Comparison of ENCODE assay signal across 12 cellular contexts in genomic region chr1:85289848-85290335, GRCh38. TPM values are rescaled to one million over a fixed set of nuclear protein-coding genes. Genes with fewer than 3 reads are reported as not detected.
A peak's percentile ranks its signal among the peaks of the same experiment; 100 is the strongest.
DNase-seq lines count a peak whose midpoint lies in the region; ATAC-seq, FAIRE-seq and TF ChIP-seq lines count a peak whose summit lies in the region.
"Had no signal": no experiment of that assay in that cellular context is flagged by ENCODE, and none has a peak within 500 bp of the region (broad histone marks: within the 10 kb centered on the region; RNA-seq: fewer than 3 reads in every experiment).

No MANE protein-coding gene starts in this region.

- no peaks in the 10 kb centered on the region for H3K4me1 ChIP-seq in HepG2 (ENCODE audit: insufficient read depth, low read length)
- no peaks in the 10 kb centered on the region for H3K4me1 ChIP-seq in right lobe of liver
- no peaks in the 10 kb centered on the region for H3K4me1 ChIP-seq in kidney (ENCODE audit: control insufficient read depth in 1 of 2, insufficient read depth in 1 of 2, low read depth in 1 of 2, low read length in 2 of 2)

- H3K9me3 ChIP-seq in HepG2 (ENCODE audit: low read length) (no peaks in the 10 kb centered on the region), right lobe of liver (no peaks in the 10 kb centered on the region), kidney (ENCODE audit: control insufficient read depth in 1 of 2, low read length in 2 of 2) (no peaks in the 10 kb centered on the region)
- H3K9me3 ChIP-seq: heart left ventricle had no signal

- H3K9ac ChIP-seq in HepG2 (ENCODE audit: insufficient read depth, low read depth, low read length) (no peak overlapping the region), kidney (ENCODE audit: low read length in 2 of 2) (no peak overlapping the region)

- H4K20me1 ChIP-seq in HepG2 (ENCODE audit: insufficient read depth, low read length), result no peaks in the 10 kb centered on the region

- H3K27ac ChIP-seq in HepG2 (ENCODE audit: extremely low read length, insufficient read depth, low read length) (no peak overlapping the region), right lobe of liver (no peak overlapping the region), kidney (ENCODE audit: low read depth in 2 of 2, low read length in 2 of 2) (no peak overlapping the region)

- in situ Hi-C loops in HepG2 (cut with HindIII; ENCODE audit: extremely low pct_ligation_motif_present, low pct_unique_long_range_greater_than_20kb), result no loop called here

- TF ChIP-seq RAD21 in HepG2 (CRISPR knock-in tag; IDR thresholded peaks at IDR 0.05), result no peak

- intact Hi-C loops in HepG2 (cut with micrococcal nuclease; ENCODE audit: unreplicated experiment) (no loop called here), right lobe of liver (cut with DNase I) (no loop called here), kidney (cut with DNase I) (no loop called here)

- BruUV-seq in HepG2 (replicated peaks; lab: Mats Ljungman, UMichigan), result no TSS peak

- H3K27me3 ChIP-seq in HepG2 (ENCODE audit: control insufficient read depth in 1 of 2, insufficient read depth in 2 of 2, low read length in 2 of 2) (peaks cover 0 to 9% of the 10 kb centered on the region in 2 experiments; a peak in 1 of 5 replicates), right lobe of liver (no peaks in the 10 kb centered on the region)
- H3K27me3 ChIP-seq: heart left ventricle had no signal

- CTCF ChIA-PET in HepG2 (lab: Yijun Ruan, JAX; ENCODE audit: low intra/inter-chr PET ratio, low total read pairs), result no interaction called here

- 52% methylated on average over 4 of the region's 4 CpGs for WGBS in HepG2 (ENCODE audit: low lambda C conversion rate)
- 74% methylated on average over 3 of the region's 4 CpGs for WGBS in right lobe of liver (ENCODE audit: insufficient coverage, low coverage, low lambda C conversion rate, missing lambda C conversion rate)

- no peak for TF ChIP-seq CTCF in HepG2 (CRISPR knock-in tag; IDR thresholded peaks at IDR 0.05)
- no peak for TF ChIP-seq CTCF in right lobe of liver (IDR thresholded peaks at IDR 0.05)
- no peak for TF ChIP-seq CTCF in kidney (IDR thresholded peaks at IDR 0.05; ENCODE audit: borderline replicate concordance, extremely low read depth, insufficient read depth)

- H3K4me3 ChIP-seq in HepG2 (replicated peaks in 1 of 3; ENCODE audit: insufficient read depth in 1 of 3, low read depth in 2 of 3, low read length in 3 of 3), result no peak overlapping the region
- H3K4me3 ChIP-seq in right lobe of liver, result no peak overlapping the region
- H3K4me3 ChIP-seq in kidney (ENCODE audit: low read length in 2 of 2), result no peak overlapping the region
- H3K4me3 ChIP-seq: heart left ventricle had no signal

- H3K79me2 ChIP-seq in HepG2 (ENCODE audit: insufficient read depth, low read length), result no peaks in the 10 kb centered on the region

- H3K36me3 ChIP-seq in HepG2 (replicated peaks in 1 of 2; ENCODE audit: control insufficient read depth in 1 of 2, insufficient read depth in 2 of 2, low read length in 2 of 2), result no peaks in the 10 kb centered on the region
- no peaks in the 10 kb centered on the region for H3K36me3 ChIP-seq in right lobe of liver
- no peaks in the 10 kb centered on the region for H3K36me3 ChIP-seq in kidney (ENCODE audit: control insufficient read depth in 1 of 2, insufficient read depth in 2 of 2, low read length in 2 of 2)
- H3K36me3 ChIP-seq: heart left ventricle had no signal

- TF ChIP-seq POLR2A in HepG2 (IDR thresholded peaks at IDR 0.05; ENCODE audit: insufficient read depth in 1 of 2, low read depth in 2 of 2, low read length in 2 of 2) (no peak), right lobe of liver (IDR thresholded peaks at IDR 0.05) (no peak)

- POLR2A ChIA-PET in HepG2 (lab: Yijun Ruan, JAX), result no interaction called here

- no peak for TF ChIP-seq EP300 in HepG2 (IDR thresholded peaks at IDR 0.05; ENCODE audit: low read depth in 2 of 2, low read length in 2 of 2)
- no peak for TF ChIP-seq EP300 in HepG2 (CRISPR knock-in tag; IDR thresholded peaks at IDR 0.05; ENCODE audit: borderline replicate concordance)

- H3K4me2 ChIP-seq in HepG2 (ENCODE audit: low read depth, low read length), result no peak overlapping the region

- ATAC-seq in HepG2 (no peak), right lobe of liver (no peak), HG03342 (IDR thresholded peaks at IDR 0.05; ENCODE audit: unreplicated experiment) (peak; percentile 70), esophagus mucosa (peak; percentile 71), HG02970 (IDR thresholded peaks at IDR 0.05; ENCODE audit: low FRiP score, unreplicated experiment) (no peak)

- FAIRE-seq in HepG2 (lab: Jason Lieb, UNC), result no peak
- no peak for FAIRE-seq in kidney (lab: Jason Lieb, UNC)

- peak overlapping the region; percentile 42 for H2AFZ ChIP-seq in HepG2 (ENCODE audit: low read length)

- DNase-seq in HepG2 (ENCODE audit: low spot score), result no peak
- DNase-seq in right lobe of liver, result no peak
- DNase-seq in activated gamma-delta T cell treated with Interleukin-2 at 50 U/mL for 16 hours, result no peak
- DNase-seq in kidney, result no peak
- no peak for DNase-seq in retina
- DNase-seq: activated effector memory CD4-positive, alpha-beta T cell treated with Interleukin-2 at 50 U/mL for 16 hours; cortex of kidney; heart left ventricle; RPMI8226 had no signal

TF ChIP-seq in HepG2, 621 proteins besides CTCF, POLR2A, EP300 and RAD21:
- TF ChIP-seq HOXA7 (CRISPR knock-in tag; IDR thresholded peaks at IDR 0.05), result no peak
- TF ChIP-seq CEBPB (IDR thresholded peaks at IDR 0.05; ENCODE audit: borderline replicate concordance, low read depth, low read length), result peak; percentile 33; the same call in 1 of the 2 replicates

RNA-seq across cellular contexts. Expression of gene BCL10, which starts 13.5 kb away (rescaled TPM):
- total RNA-seq in HepG2 (2016; rRNA removed; fragmentation: Illumina TruSeq; extraction: Trizol), result 14.1 and 20.0 TPM in 2 replicates
- 4.5 and 4.9 TPM in 2 replicates for total RNA-seq in HepG2 (2016; cell fraction: cytosol; rRNA removed; fragmentation: Illumina TruSeq; extraction: Trizol; ENCODE audit: low read depth)
- 13.6 and 16.8 TPM in 2 replicates for total RNA-seq in HepG2 (2016; cell fraction: insoluble cytoplasmic fraction; rRNA removed; fragmentation: Illumina TruSeq; extraction: Trizol)
- 11.2 and 12.0 TPM in 2 replicates for total RNA-seq in HepG2 (2016; cell fraction: membrane; rRNA removed; fragmentation: Illumina TruSeq; extraction: Trizol)
- total RNA-seq in HepG2 (2016; cell fraction: nucleus; rRNA removed; fragmentation: Illumina TruSeq; extraction: Trizol), result 10.9 and 11.5 TPM in 2 replicates
- polyA plus RNA-seq in HepG2 (2011; rRNA removed), result 3.7 and 3.8 TPM in 2 replicates
- polyA plus RNA-seq in HepG2 (2011; cell fraction: cytosol; rRNA removed), result 2.7 TPM in 2 replicates
- polyA plus RNA-seq in HepG2 (2011; cell fraction: nucleus; rRNA removed), result 2.7 and 3.0 TPM in 2 replicates
- polyA plus RNA-seq in HepG2 (2012), result 5.5 and 6.6 TPM in 2 replicates
- polyA plus RNA-seq in HepG2 (2016; cell fraction: cytosol; fragmentation: Illumina TruSeq; extraction: Trizol; ENCODE audit: low read depth), result 0.95 and 1.2 TPM in 2 replicates
- 14.1 and 14.9 TPM in 2 replicates for polyA plus RNA-seq in HepG2 (2016; cell fraction: insoluble cytoplasmic fraction; fragmentation: Illumina TruSeq; extraction: Trizol; ENCODE audit: low read depth)
- polyA plus RNA-seq in HepG2 (2016; cell fraction: membrane; fragmentation: Illumina TruSeq; extraction: Trizol; ENCODE audit: low read depth), result 3.2 and 3.8 TPM in 2 replicates
- polyA plus RNA-seq in HepG2 (2016; cell fraction: nucleus; fragmentation: Illumina TruSeq; extraction: Trizol; ENCODE audit: insufficient read depth, low read depth), result 9.1 and 9.7 TPM in 2 replicates
- polyA minus RNA-seq in HepG2 (2011; rRNA and poly(A)+ RNA removed; ENCODE audit: low replicate concordance), result 6.7 and 7.6 TPM in 2 replicates
- polyA minus RNA-seq in HepG2 (2011; cell fraction: cytosol; rRNA and poly(A)+ RNA removed), result 6.9 and 7.7 TPM in 2 replicates
- polyA minus RNA-seq in HepG2 (2011; cell fraction: nucleus; rRNA and poly(A)+ RNA removed), result 18.7 and 23.1 TPM in 2 replicates
- total RNA-seq in right lobe of liver, result 10 to 100 TPM in 2 of 6 experiments, 1 to 10 TPM in 4; 7.3 to 14.1 (median 9.1) TPM
- 52.1 TPM for total RNA-seq in esophagus mucosa
- total RNA-seq in kidney, result 27.1 TPM
- polyA plus RNA-seq in kidney (ENCODE audit: insufficient read depth, low read depth, low replicate concordance), result 7.8 TPM

RNA-seq across cellular contexts. Expression of gene C1orf52, which starts 30.4 kb away (rescaled TPM):
- total RNA-seq in HepG2 (2016; rRNA removed; fragmentation: Illumina TruSeq; extraction: Trizol), result 19.4 and 23.0 TPM in 2 replicates
- 3.1 and 4.1 TPM in 2 replicates for total RNA-seq in HepG2 (2016; cell fraction: cytosol; rRNA removed; fragmentation: Illumina TruSeq; extraction: Trizol; ENCODE audit: low read depth)
- total RNA-seq in HepG2 (2016; cell fraction: insoluble cytoplasmic fraction; rRNA removed; fragmentation: Illumina TruSeq; extraction: Trizol), result 17.6 and 28.5 TPM in 2 replicates
- total RNA-seq in HepG2 (2016; cell fraction: membrane; rRNA removed; fragmentation: Illumina TruSeq; extraction: Trizol), result 12.6 and 13.8 TPM in 2 replicates
- 11.1 and 11.5 TPM in 2 replicates for total RNA-seq in HepG2 (2016; cell fraction: nucleus; rRNA removed; fragmentation: Illumina TruSeq; extraction: Trizol)
- polyA plus RNA-seq in HepG2 (2011; rRNA removed), result 25.8 and 27.4 TPM in 2 replicates
- 13.2 and 20.6 TPM in 2 replicates for polyA plus RNA-seq in HepG2 (2011; cell fraction: cytosol; rRNA removed)
- polyA plus RNA-seq in HepG2 (2011; cell fraction: nucleus; rRNA removed), result 27.9 and 30.9 TPM in 2 replicates
- polyA plus RNA-seq in HepG2 (2012), result 19.6 and 23.2 TPM in 2 replicates
- polyA plus RNA-seq in HepG2 (2016; cell fraction: cytosol; fragmentation: Illumina TruSeq; extraction: Trizol; ENCODE audit: low read depth), result 5.2 and 6.2 TPM in 2 replicates
- polyA plus RNA-seq in HepG2 (2016; cell fraction: insoluble cytoplasmic fraction; fragmentation: Illumina TruSeq; extraction: Trizol; ENCODE audit: low read depth), result 34.5 and 38.9 TPM in 2 replicates
- 11.3 and 11.5 TPM in 2 replicates for polyA plus RNA-seq in HepG2 (2016; cell fraction: membrane; fragmentation: Illumina TruSeq; extraction: Trizol; ENCODE audit: low read depth)
- polyA plus RNA-seq in HepG2 (2016; cell fraction: nucleus; fragmentation: Illumina TruSeq; extraction: Trizol; ENCODE audit: insufficient read depth, low read depth), result 23.9 and 25.0 TPM in 2 replicates
- 8.4 and 10.7 TPM in 2 replicates for polyA minus RNA-seq in HepG2 (2011; rRNA and poly(A)+ RNA removed; ENCODE audit: low replicate concordance)
- polyA minus RNA-seq in HepG2 (2011; cell fraction: cytosol; rRNA and poly(A)+ RNA removed), result 8.9 and 9.1 TPM in 2 replicates
- polyA minus RNA-seq in HepG2 (2011; cell fraction: nucleus; rRNA and poly(A)+ RNA removed), result 16.0 and 16.9 TPM in 2 replicates
- total RNA-seq in right lobe of liver, result 1 to 10 TPM; 4.7 to 8.0 (median 6.7) TPM
- total RNA-seq in esophagus mucosa, result 11.7 TPM
- 18.7 TPM for total RNA-seq in kidney
- polyA plus RNA-seq in kidney (ENCODE audit: insufficient read depth, low read depth, low replicate concordance), result 15.0 TPM

Comparison
In these comparisons a context has a peak if more than half of its experiments do, and no peak if none do; other contexts are left out.
1. ATAC-seq: peak in HG03342 (single experiment) and esophagus mucosa (single experiment); none in HepG2 (single experiment), right lobe of liver (0 of 4) and HG02970 (single experiment).